In the genomic region with DNA sequence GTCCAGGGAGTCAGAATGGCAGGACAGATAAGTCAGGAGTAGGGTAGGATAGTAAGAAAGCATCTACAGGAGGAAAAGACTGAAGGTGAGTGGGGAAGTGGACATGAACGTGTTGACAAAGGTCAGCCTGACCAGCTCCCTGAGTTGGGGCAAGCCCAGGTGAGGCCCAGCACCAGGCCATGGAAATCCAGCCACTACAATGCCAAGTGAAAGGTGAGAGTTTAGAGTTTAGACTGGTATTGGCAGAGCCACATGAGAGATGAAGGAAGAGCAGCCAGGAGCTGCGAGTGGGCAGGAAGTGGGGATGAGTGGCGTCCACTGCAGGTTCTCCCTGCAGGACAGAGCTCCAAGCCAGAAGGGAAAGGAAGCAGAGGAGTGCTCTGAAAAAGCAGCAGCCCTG, we compare ENCODE assay signal across 2 cellular contexts.
TF ChIP-seq lines count a peak whose summit lies in the region.

No MANE protein-coding gene starts in this region.

TF ChIP-seq in GM23338, 12 proteins besides CTCF, POLR2A, EP300 and RAD21:
- TF ChIP-seq ZNF114 (CRISPR knock-in tag; IDR thresholded peaks at IDR 0.05) (no peak), EZH2 (IDR thresholded peaks at IDR 0.05; ENCODE audit: low read depth, unreplicated experiment) (no peak), EZH2phosphoT487 (IDR thresholded peaks at IDR 0.05; ENCODE audit: unreplicated experiment) (no peak), JUNB (IDR thresholded peaks at IDR 0.05; ENCODE audit: unreplicated experiment) (no peak), ZNF331 (CRISPR knock-in tag; IDR thresholded peaks at IDR 0.05; ENCODE audit: low read depth) (no peak)

TF ChIP-seq in H1, 55 proteins besides CTCF, POLR2A, EP300 and RAD21:
- TF ChIP-seq ASH2L (IDR thresholded peaks at IDR 0.05; ENCODE audit: low read length) (no peak), BCL11A (IDR thresholded peaks at IDR 0.05; ENCODE audit: low read depth in 2 of 2, low read length in 2 of 2) (no peak), HDAC6 (IDR thresholded peaks at IDR 0.05; ENCODE audit: low read depth, low read length) (no peak), SP1 (IDR thresholded peaks at IDR 0.05; ENCODE audit: low read depth, low read length) (no peak), SP4 (IDR thresholded peaks at IDR 0.05; ENCODE audit: low read length) (no peak), RFX5 (IDR thresholded peaks at IDR 0.05; ENCODE audit: borderline replicate concordance, low read depth, low read length) (no peak), RXRA (IDR thresholded peaks at IDR 0.05; ENCODE audit: insufficient read depth, low read depth, low read length) (no peak), SIX5 (IDR thresholded peaks at IDR 0.05; ENCODE audit: low read depth, low read length) (no peak)
